ENCODE assay signal across 15 cellular contexts in genomic region chr22:42256930-42257329, GRCh38.
"Had no signal": no experiment of that assay in that cellular context is flagged by ENCODE, and none has a peak within 500 bp of the region (broad histone marks: within the 10 kb centered on the region; RNA-seq: fewer than 3 reads in every experiment).

No MANE protein-coding gene starts in this region.

- H3K9me3 ChIP-seq: heart left ventricle, left lung, stomach, thoracic aorta had no signal

- DNase-seq: activated CD4-positive, alpha-beta memory T cell treated with anti-CD3 and anti-CD28 coated beads for 36 hours; activated CD4-positive, alpha-beta T cell treated with anti-CD3 and anti-CD28 coated beads for 1 hour; activated CD8-positive, alpha-beta memory T cell treated with anti-CD3 and anti-CD28 coated beads, Interleukin-2, amount 50 U/mL, for 48 hours; activated effector memory CD4-positive, alpha-beta T cell treated with Interleukin-2 at 50 U/mL for 16 hours; aorta; heart left ventricle; islet precursor cell; left lung; retina; stimulated activated CD4-positive, alpha-beta T cell treated with anti-CD3 and anti-CD28 coated beads, Interleukin-4, amount 100 ng/mL, for 4 hours; stomach; T1000 had no signal

- H3K27me3 Mint-ChIP-seq: activated CD4-positive, alpha-beta memory T cell treated with anti-CD3 and anti-CD28 coated beads for 36 hours; memory B cell had no signal

- H3K27ac Mint-ChIP-seq: activated CD4-positive, alpha-beta memory T cell treated with anti-CD3 and anti-CD28 coated beads for 36 hours; memory B cell; neural progenitor cell had no signal

- ATAC-seq: heart left ventricle, left lung had no signal

- H3K4me3 Mint-ChIP-seq: activated CD4-positive, alpha-beta memory T cell treated with anti-CD3 and anti-CD28 coated beads for 36 hours; memory B cell; neural progenitor cell had no signal

- H3K4me3 ChIP-seq: heart left ventricle, left lung, neural progenitor cell, stomach, thoracic aorta had no signal

- H3K9me3 Mint-ChIP-seq: activated CD4-positive, alpha-beta memory T cell treated with anti-CD3 and anti-CD28 coated beads for 36 hours; memory B cell; neural progenitor cell had no signal

- H3K27ac ChIP-seq: heart left ventricle, left lung, neural progenitor cell, stomach, thoracic aorta had no signal

- H3K36me3 ChIP-seq: heart left ventricle, left lung, neural progenitor cell, stomach, thoracic aorta had no signal
